In genomic region chr1:236604218-236605029, GRCh38 we compare ENCODE assay signal across 8 cellular contexts. TPM values are rescaled to one million over a fixed set of nuclear protein-coding genes. Genes with fewer than 3 reads are reported as not detected.
A peak's percentile ranks its signal among the peaks of the same experiment; 100 is the strongest.
DNase-seq lines count a peak whose midpoint lies in the region; ATAC-seq, FAIRE-seq and TF ChIP-seq lines count a peak whose summit lies in the region.

A gene with protein sequence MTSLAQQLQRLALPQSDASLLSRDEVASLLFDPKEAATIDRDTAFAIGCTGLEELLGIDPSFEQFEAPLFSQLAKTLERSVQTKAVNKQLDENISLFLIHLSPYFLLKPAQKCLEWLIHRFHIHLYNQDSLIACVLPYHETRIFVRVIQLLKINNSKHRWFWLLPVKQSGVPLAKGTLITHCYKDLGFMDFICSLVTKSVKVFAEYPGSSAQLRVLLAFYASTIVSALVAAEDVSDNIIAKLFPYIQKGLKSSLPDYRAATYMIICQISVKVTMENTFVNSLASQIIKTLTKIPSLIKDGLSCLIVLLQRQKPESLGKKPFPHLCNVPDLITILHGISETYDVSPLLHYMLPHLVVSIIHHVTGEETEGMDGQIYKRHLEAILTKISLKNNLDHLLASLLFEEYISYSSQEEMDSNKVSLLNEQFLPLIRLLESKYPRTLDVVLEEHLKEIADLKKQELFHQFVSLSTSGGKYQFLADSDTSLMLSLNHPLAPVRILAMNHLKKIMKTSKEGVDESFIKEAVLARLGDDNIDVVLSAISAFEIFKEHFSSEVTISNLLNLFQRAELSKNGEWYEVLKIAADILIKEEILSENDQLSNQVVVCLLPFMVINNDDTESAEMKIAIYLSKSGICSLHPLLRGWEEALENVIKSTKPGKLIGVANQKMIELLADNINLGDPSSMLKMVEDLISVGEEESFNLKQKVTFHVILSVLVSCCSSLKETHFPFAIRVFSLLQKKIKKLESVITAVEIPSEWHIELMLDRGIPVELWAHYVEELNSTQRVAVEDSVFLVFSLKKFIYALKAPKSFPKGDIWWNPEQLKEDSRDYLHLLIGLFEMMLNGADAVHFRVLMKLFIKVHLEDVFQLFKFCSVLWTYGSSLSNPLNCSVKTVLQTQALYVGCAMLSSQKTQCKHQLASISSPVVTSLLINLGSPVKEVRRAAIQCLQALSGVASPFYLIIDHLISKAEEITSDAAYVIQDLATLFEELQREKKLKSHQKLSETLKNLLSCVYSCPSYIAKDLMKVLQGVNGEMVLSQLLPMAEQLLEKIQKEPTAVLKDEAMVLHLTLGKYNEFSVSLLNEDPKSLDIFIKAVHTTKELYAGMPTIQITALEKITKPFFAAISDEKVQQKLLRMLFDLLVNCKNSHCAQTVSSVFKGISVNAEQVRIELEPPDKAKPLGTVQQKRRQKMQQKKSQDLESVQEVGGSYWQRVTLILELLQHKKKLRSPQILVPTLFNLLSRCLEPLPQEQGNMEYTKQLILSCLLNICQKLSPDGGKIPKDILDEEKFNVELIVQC (N-terminal part only) (minus strand): TSS chr1:236604516. CDS start chr1:236604095, 421 bp downstream.

- no peak for TF ChIP-seq CTCF in WERI-Rb-1 (IDR thresholded peaks at IDR 0.05; ENCODE audit: low read depth, low read length)
- no peak for TF ChIP-seq CTCF in bronchial epithelial cell (IDR thresholded peaks at IDR 0.05; ENCODE audit: insufficient read depth, low read length, severe bottlenecking)

- peak; percentile 94 for ATAC-seq in GM18873 (IDR thresholded peaks at IDR 0.05; ENCODE audit: low FRiP score, unreplicated experiment)
- ATAC-seq in HG03139 (IDR thresholded peaks at IDR 0.05; ENCODE audit: unreplicated experiment): peak; percentile 94

- H3K9me3 ChIP-seq in WERI-Rb-1 (ENCODE audit: severe bottlenecking): no peaks in the 10 kb centered on the region
- H3K9me3 ChIP-seq in small intestine (ENCODE audit: control insufficient read depth, low read depth): no peaks in the 10 kb centered on the region

- peak; percentile 97 for DNase-seq in ACHN
- peak; percentile 96 for DNase-seq in NCI-H2227 (lab: John Stamatoyannopoulos, UW; ENCODE audit: unreplicated experiment)
- DNase-seq in WERI-Rb-1: peak; percentile 99
- DNase-seq in bronchial epithelial cell (ENCODE audit: low read depth): peak; percentile 92
- DNase-seq in iPS-NIHi11 (ENCODE audit: low spot score): peak; percentile 89
- DNase-seq in small intestine: peak; percentile 95

- H3K27me3 ChIP-seq in WERI-Rb-1 (ENCODE audit: insufficient read depth, low read depth, severe bottlenecking): no peaks in the 10 kb centered on the region
- no peaks in the 10 kb centered on the region for H3K27me3 ChIP-seq in bronchial epithelial cell (ENCODE audit: control insufficient read depth, insufficient read depth, low read length)
- H3K27me3 ChIP-seq in small intestine (ENCODE audit: control insufficient read depth in 2 of 2, insufficient read depth in 2 of 2, low read length in 2 of 2): peaks cover 0 to 2% of the 10 kb centered on the region in 2 donors

- WGBS in small intestine, 3 donors: 2% methylated on average over 48 of the region's 48 CpGs

- peaks cover 28% of the 10 kb centered on the region for H3K36me3 ChIP-seq in WERI-Rb-1
- peaks cover 3% of the 10 kb centered on the region for H3K36me3 ChIP-seq in bronchial epithelial cell (ENCODE audit: control insufficient read depth, insufficient read depth, low read length)
- peaks cover under 1 to 2% of the 10 kb centered on the region in 2 donors for H3K36me3 ChIP-seq in small intestine (ENCODE audit: control insufficient read depth in 2 of 2, insufficient read depth in 2 of 2, low read length in 2 of 2)

- FAIRE-seq in bronchial epithelial cell (lab: Jason Lieb, UNC) (peak; percentile 32), small intestine (lab: Jason Lieb, UNC) (no peak)

- H3K4me1 ChIP-seq in small intestine (ENCODE audit: control insufficient read depth in 2 of 2, insufficient read depth in 1 of 2, low read depth in 1 of 2, low read length in 1 of 2): peaks cover 0 to 5% of the 10 kb centered on the region in 2 donors

- in situ Hi-C loops in ACHN (cut with HindIII; ENCODE audit: low pct_ligation_motif_present, low pct_unique_long_range_greater_than_20kb, low sequenced_read_pairs): no loop called here

- peak within 1 kb of the TSS; percentile 91 for H3K27ac ChIP-seq in WERI-Rb-1
- H3K27ac ChIP-seq in small intestine (ENCODE audit: low read depth in 1 of 2, low read length in 1 of 2): peak within 1 kb of the TSS in 1 of 2 donors; percentile 82

- peak within 1 kb of the TSS; percentile 74 for H3K4me3 ChIP-seq in WERI-Rb-1 (ENCODE audit: low read depth, low read length)
- peak within 1 kb of the TSS; percentile 90 for H3K4me3 ChIP-seq in bronchial epithelial cell (ENCODE audit: low read depth, low read length)
- H3K4me3 ChIP-seq in small intestine (ENCODE audit: low read depth in 1 of 2, low read length in 2 of 2): peak within 1 kb of the TSS; percentile 64 to 93

RNA-seq across cellular contexts. Expression of the gene that starts here (rescaled TPM):
- total RNA-seq in bronchial epithelial cell: 18.6 and 37.4 TPM in 2 replicates
- polyA plus RNA-seq in small intestine: 1 to 10 TPM; 1.1 to 6.5 (median 1.6) TPM
